Comparison of ENCODE assay signal across 18 cellular contexts in the genomic region with DNA sequence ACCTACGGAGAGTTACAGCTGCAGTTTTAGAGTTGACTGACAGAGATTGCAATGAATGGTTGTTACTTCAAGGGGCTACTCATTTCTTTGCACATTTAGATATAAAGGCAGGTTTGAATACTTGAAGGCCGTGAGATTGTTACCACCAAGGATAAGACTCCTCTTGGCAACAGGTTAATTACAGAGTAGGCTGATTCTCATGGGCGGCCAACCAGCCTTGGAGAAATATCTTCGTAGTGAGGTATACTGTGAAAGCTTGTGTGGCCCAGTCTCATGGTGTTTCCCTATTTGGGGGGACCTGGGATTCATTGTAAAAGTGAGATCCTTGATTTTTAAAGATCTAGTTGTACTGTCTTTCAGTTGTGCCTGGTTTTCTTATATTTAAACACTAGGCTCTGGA.
"Had no signal": no experiment of that assay in that cellular context is flagged by ENCODE, and none has a peak within 500 bp of the region (broad histone marks: within the 10 kb centered on the region; RNA-seq: fewer than 3 reads in every experiment).

No MANE protein-coding gene starts in this region.

- H3K9me3 ChIP-seq: MG63, Peyer's patch, SJSA1 had no signal

- H3K4me1 ChIP-seq: Peyer's patch, SJSA1 had no signal

- H3K36me3 ChIP-seq: MG63, Peyer's patch, SJSA1 had no signal

- H3K4me3 ChIP-seq: MG63, Peyer's patch, SJSA1 had no signal

- ATAC-seq: activated T-cell treated with anti-CD3 and anti-CD28 coated beads, Interleukin-2, amount 50 U/mL, for 4 hours had no signal

- H3K27me3 ChIP-seq: Peyer's patch, SJSA1 had no signal

- DNase-seq: activated B cell treated with CpG ODN at 0.5 μM for 24 hours; activated CD4-positive, alpha-beta T cell treated with anti-CD3 and anti-CD28 coated beads for 1 hour; activated CD4-positive, alpha-beta T cell treated with anti-CD3 and anti-CD28 coated beads, Interleukin-2, amount 10 ng/mL, durations not matched to agents 24 days and 14 days; activated CD4-positive, alpha-beta T cell treated with anti-CD3 and anti-CD28 coated beads, Interleukin-2, amount 50 U/mL, for 48 hours; activated effector memory CD4-positive, alpha-beta T cell treated with anti-CD3 and anti-CD28 coated beads, Interleukin-2, amount 50 U/mL, for 16 hours; activated naive CD4-positive, alpha-beta T cell treated with anti-CD3 and anti-CD28 coated beads for 36 hours; activated T-cell treated with anti-CD3 and anti-CD28 coated beads, Interleukin-2, amount 50 U/mL, for 4 hours; amygdala; MG63; MV-4-11; NCI-H1092 treated with DMSO at 0.1 percent for 48 hours; NCI-H1436 treated with DMSO at 0.1 percent for 48 hours; NCI-H187; NCI-H2081 treated with DMSO at 0.1 percent for 48 hours; NCI-H446; Peyer's patch; SHP77 had no signal

- H3K27ac ChIP-seq: Peyer's patch, SJSA1 had no signal
